Comparison of ENCODE assay signal across 23 cellular contexts in genomic region chr5:135454946-135455345, GRCh38. TPM values are rescaled to one million over a fixed set of nuclear protein-coding genes. Genes with fewer than 3 reads are reported as not detected.
DNase-seq lines count a peak whose midpoint lies in the region; ATAC-seq and TF ChIP-seq lines count a peak whose summit lies in the region.
"Had no signal": no experiment of that assay in that cellular context is flagged by ENCODE, and none has a peak within 500 bp of the region (broad histone marks: within the 10 kb centered on the region; RNA-seq: fewer than 3 reads in every experiment).

No MANE protein-coding gene starts in this region.

- DNase-seq in cardiac septum (ENCODE audit: low spot score), result peak; percentile 24
- no peak for DNase-seq in Right ventricle myocardium superior
- DNase-seq in chondrocyte (ENCODE audit: low spot score), result peak; percentile 21
- DNase-seq in mesenteric fat pad (ENCODE audit: low spot score), result peak; percentile 45
- no peak for DNase-seq in activated CD4-positive, alpha-beta T cell treated with anti-CD3 and anti-CD28 coated beads for 48 hours
- DNase-seq in COLO668 (lab: John Stamatoyannopoulos, UW; ENCODE audit: unreplicated experiment), result no peak
- no peak for DNase-seq in NCI-H1436 (lab: John Stamatoyannopoulos, UW)
- DNase-seq: CD4-positive, alpha-beta memory T cell; GOT3; HFFc6; KBM-7; NCI-H1694; NCI-H2029 treated with DMSO at 0.1 percent for 48 hours; NCI-H2227 treated with DMSO at 0.1 percent for 48 hours; NCI-H526 treated with DMSO at 0.1 percent for 48 hours; RPMI8226; SHP77 treated with DMSO at 0.1 percent for 48 hours had no signal

- TF ChIP-seq CTCF in chondrocyte (IDR thresholded peaks at IDR 0.05), result no peak

- H3K9me3 Mint-ChIP-seq in chondrocyte (ENCODE audit: low read depth), result no peaks in the 10 kb centered on the region
- H3K9me3 Mint-ChIP-seq: CD4-positive, alpha-beta memory T cell; HFFc6 had no signal

- intact Hi-C loops in cardiac septum (cut with DNase I) (no loop called here), Right ventricle myocardium superior (cut with DNase I) (no loop called here)

- peaks cover 39% of the 10 kb centered on the region for H3K27me3 Mint-ChIP-seq in chondrocyte (ENCODE audit: low read depth)

- no peak overlapping the region for H3K4me3 Mint-ChIP-seq in chondrocyte (ENCODE audit: unreplicated experiment)
- H3K4me3 Mint-ChIP-seq: CD4-positive, alpha-beta memory T cell; HFFc6 had no signal

- no peak overlapping the region for H3K27ac Mint-ChIP-seq in chondrocyte (ENCODE audit: unreplicated experiment)
- H3K27ac Mint-ChIP-seq: CD4-positive, alpha-beta memory T cell; HFFc6 had no signal

- no peaks in the 10 kb centered on the region for H3K36me3 Mint-ChIP-seq in chondrocyte (ENCODE audit: low read depth)
- H3K36me3 Mint-ChIP-seq: CD4-positive, alpha-beta memory T cell had no signal

- ATAC-seq in Right ventricle myocardium superior (ENCODE audit: poor library complexity), result no peak
- ATAC-seq: HepG2 had no signal

- peaks cover 13% of the 10 kb centered on the region for H3K4me1 Mint-ChIP-seq in chondrocyte (ENCODE audit: low read depth)
- H3K4me1 Mint-ChIP-seq: CD4-positive, alpha-beta memory T cell had no signal

RNA-seq across cellular contexts. Expression of gene TIFAB, which starts 2.8 kb away (rescaled TPM):
- not detected for total RNA-seq in cardiac septum
- total RNA-seq in Right ventricle myocardium superior, result not detected
- not detected in 3 replicates for total RNA-seq in chondrocyte
- not detected for total RNA-seq in mesenteric fat pad
- total RNA-seq: Caco-2, HepG2, HFFc6, HT1080, LHCN-M2, MCF 10A, NCI-H460 had no signal

RNA-seq across cellular contexts. Expression of gene DCANP1, which starts 7.8 kb away (rescaled TPM):
- total RNA-seq in cardiac septum (not detected), Right ventricle myocardium superior (not detected), chondrocyte (not detected in 3 replicates), mesenteric fat pad (not detected)
- total RNA-seq: Caco-2; CD4-positive, alpha-beta memory T cell; HepG2; HFFc6; HT1080; LHCN-M2; MCF 10A; NCI-H460 had no signal

RNA-seq across cellular contexts. Expression of gene MACROH2A1, which starts 55.9 kb away (rescaled TPM):
- 112 TPM for total RNA-seq in cardiac septum
- total RNA-seq in Right ventricle myocardium superior, result 102 TPM
- 100 to 142 TPM (median 102 TPM) in 3 replicates for total RNA-seq in chondrocyte
- total RNA-seq in mesenteric fat pad, result 170 TPM

Comparison
In these comparisons a context has a peak if more than half of its experiments do, and no peak if none do; other contexts are left out.
1. DNase-seq: peak in cardiac septum (single experiment), chondrocyte (single experiment) and mesenteric fat pad (single experiment); none in Right ventricle myocardium superior (single experiment), activated CD4-positive, alpha-beta T cell treated with anti-CD3 and anti-CD28 coated beads for 48 hours (single experiment), COLO668 (single experiment) and NCI-H1436 (single experiment).